Comparison of ENCODE assay signal across 34 cellular contexts in genomic region chr11:106137758-106138157, GRCh38.
"Had no signal": no experiment of that assay in that cellular context is flagged by ENCODE, and none has a peak within 500 bp of the region (broad histone marks: within the 10 kb centered on the region; RNA-seq: fewer than 3 reads in every experiment).

No MANE protein-coding gene starts in this region.

- H3K9ac ChIP-seq: KMS-11 had no signal

- H3K4me3 ChIP-seq: MG63 had no signal

- DNase-seq: Karpas-422, Kasumi-1, MG63, MM.1S, MV-4-11, NCI-H1048, NCI-H1092, NCI-H1092 treated with DMSO at 0.1 percent for 48 hours, NCI-H1105, NCI-H1105 treated with DMSO at 0.1 percent for 48 hours, NCI-H1417, NCI-H1417 treated with DMSO at 0.1 percent for 48 hours, NCI-H1436, NCI-H1436 treated with DMSO at 0.1 percent for 48 hours, NCI-H146, NCI-H1694, NCI-H1694 treated with DMSO at 0.1 percent for 48 hours, NCI-H187, NCI-H187 treated with DMSO at 0.1 percent for 48 hours, NCI-H1930, NCI-H2029, NCI-H2029 treated with DMSO at 0.1 percent for 48 hours, NCI-H2081, NCI-H2081 treated with DMSO at 0.1 percent for 48 hours, NCI-H2107, NCI-H2171, NCI-H2171 treated with DMSO at 0.1 percent for 48 hours, NCI-H2227 treated with DMSO at 0.1 percent for 48 hours, NCI-H345, NCI-H446, NCI-H446 treated with DMSO at 0.1 percent for 48 hours, NCI-H510A, NCI-H510A treated with DMSO at 0.1 percent for 48 hours had no signal

- H3K36me3 ChIP-seq: MG63 had no signal

- H3K27me3 ChIP-seq: MG63 had no signal

- H3K4me2 ChIP-seq: KMS-11 had no signal

- H3K27ac ChIP-seq: KMS-11 had no signal

- H3K9me3 ChIP-seq: MG63 had no signal
